In the genomic region with DNA sequence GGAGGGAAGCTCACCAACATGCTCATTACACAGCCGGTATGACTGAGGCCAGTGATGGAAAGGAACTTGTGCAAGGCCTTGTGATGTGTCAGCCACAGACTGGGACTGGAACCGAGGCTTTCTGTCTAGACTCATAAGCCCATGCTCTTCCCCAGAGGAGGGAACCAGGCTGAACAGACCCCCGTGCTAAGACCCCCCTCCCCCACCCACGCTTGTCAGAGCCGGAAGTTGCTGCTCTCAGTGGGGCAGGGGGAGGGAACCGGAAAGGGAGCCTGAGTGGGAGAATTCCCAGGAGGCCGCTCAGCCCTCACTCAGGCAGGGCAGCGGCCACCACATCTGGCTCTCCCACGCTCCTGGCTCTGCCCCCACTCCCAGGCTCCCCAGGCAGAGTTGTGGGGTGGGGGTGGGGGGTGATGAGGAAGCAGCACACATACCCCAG, we compare ENCODE assay signal across 10 cellular contexts. TPM values are rescaled to one million over a fixed set of nuclear protein-coding genes. Genes with fewer than 3 reads are reported as not detected.
DNase-seq lines count a peak whose midpoint lies in the region; ATAC-seq, FAIRE-seq and TF ChIP-seq lines count a peak whose summit lies in the region.
"Had no signal": no experiment of that assay in that cellular context is flagged by ENCODE, and none has a peak within 500 bp of the region (broad histone marks: within the 10 kb centered on the region; RNA-seq: fewer than 3 reads in every experiment).

No MANE protein-coding gene starts in this region.

- peak overlapping the region; percentile 76 for H3K27ac ChIP-seq in astrocyte (ENCODE audit: low read depth, low read length)
- peak overlapping the region in 2 of 3 donors; percentile 46 to 73 for H3K27ac ChIP-seq in thyroid gland
- H3K27ac ChIP-seq in CD8-positive, alpha-beta T cell (ENCODE audit: low read depth, low read length) = no peak overlapping the region

- H3K4me1 ChIP-seq in astrocyte (ENCODE audit: insufficient read depth, low read length) (peaks cover 42% of the 10 kb centered on the region), thyroid gland (peaks cover 0 to 6% of the 10 kb centered on the region in 2 donors)
- peaks cover 11% of the 10 kb centered on the region for H3K4me1 ChIP-seq in CD8-positive, alpha-beta T cell (ENCODE audit: insufficient read depth, low read length)

- H3K27me3 Mint-ChIP-seq in astrocyte (ENCODE audit: low read depth, unreplicated experiment) = no peaks in the 10 kb centered on the region
- H3K27me3 Mint-ChIP-seq in CD8-positive, alpha-beta T cell (ENCODE audit: low read depth) = peaks cover 13% of the 10 kb centered on the region

- no peaks in the 10 kb centered on the region for H4K20me1 ChIP-seq in astrocyte (ENCODE audit: insufficient read depth, low read length)

- intact Hi-C loops in thyroid gland (cut with DNase I) = no loop called here
- intact Hi-C loops in CD8-positive, alpha-beta T cell (cut with DNase I, micrococcal nuclease) = loop anchor here (2.0 to 10.0 kb wide), 2 partner anchors 193 to 195 kb away; a partner anchor contains a TSS

- 44 to 52% methylated on average over 5 to 8 of the region's 9 CpGs for WGBS in thyroid gland, 2 donors

- POLR2A ChIA-PET in CD8-positive, alpha-beta T cell (lab: Charles Lee) = no interaction called here

- no peak overlapping the region for H3K4me3 Mint-ChIP-seq in astrocyte (ENCODE audit: unreplicated experiment)
- no peak overlapping the region for H3K4me3 Mint-ChIP-seq in CD8-positive, alpha-beta T cell
- H3K4me3 Mint-ChIP-seq: naive thymus-derived CD4-positive, alpha-beta T cell had no signal

- no peaks in the 10 kb centered on the region for H3K36me3 ChIP-seq in astrocyte (ENCODE audit: insufficient read depth, low read length)
- no peaks in the 10 kb centered on the region for H3K36me3 ChIP-seq in thyroid gland
- no peaks in the 10 kb centered on the region for H3K36me3 ChIP-seq in CD8-positive, alpha-beta T cell (ENCODE audit: insufficient read depth, low read length)

- H3K9ac ChIP-seq in astrocyte (ENCODE audit: low read length) = peak overlapping the region; percentile 68

- FAIRE-seq in astrocyte (lab: Jason Lieb, UNC) = no peak

- peaks cover 28% of the 10 kb centered on the region for H3K4me1 Mint-ChIP-seq in astrocyte (ENCODE audit: low read depth, unreplicated experiment)
- peaks cover 6% of the 10 kb centered on the region for H3K4me1 Mint-ChIP-seq in CD8-positive, alpha-beta T cell (ENCODE audit: low read depth)

- TF ChIP-seq CTCF in astrocyte (IDR thresholded peaks at IDR 0.05; ENCODE audit: insufficient read depth, low read depth, low read length) (no peak), thyroid gland (IDR thresholded peaks at IDR 0.05) (no peak)
- no peak for TF ChIP-seq CTCF in CD8-positive, alpha-beta T cell (IDR thresholded peaks at IDR 0.05)

- no peak for ATAC-seq in CD8-positive, alpha-beta T cell
- ATAC-seq: naive thymus-derived CD4-positive, alpha-beta T cell had no signal

- peak overlapping the region; percentile 42 for H2AFZ ChIP-seq in astrocyte (ENCODE audit: low read depth, low read length)

- H3K27ac Mint-ChIP-seq in astrocyte (ENCODE audit: unreplicated experiment) = peak overlapping the region; percentile 47
- no peak overlapping the region for H3K27ac Mint-ChIP-seq in CD8-positive, alpha-beta T cell
- H3K27ac Mint-ChIP-seq: naive thymus-derived CD4-positive, alpha-beta T cell had no signal

- H3K9me3 Mint-ChIP-seq in astrocyte (ENCODE audit: unreplicated experiment) = no peaks in the 10 kb centered on the region
- H3K9me3 Mint-ChIP-seq in CD8-positive, alpha-beta T cell = no peaks in the 10 kb centered on the region

- DNase-seq in HCEC 1CT (peak; percentile 45), astrocyte (ENCODE audit: low read depth) (peak; percentile 56), kidney glomerular epithelial cell (lab: John Stamatoyannopoulos, UW) (peak; percentile 44), thyroid gland (no peak), erythroblast (lab: John Stamatoyannopoulos, UW) (no peak), G401 (ENCODE audit: low spot score) (no peak), SW 1271 (lab: John Stamatoyannopoulos, UW) (no peak)
- DNase-seq in CD8-positive, alpha-beta T cell = no peak
- DNase-seq: activated gamma-delta T cell treated with Interleukin-2 at 50 U/mL for 16 hours; naive thymus-derived CD4-positive, alpha-beta T cell had no signal

- H3K27me3 ChIP-seq in astrocyte (ENCODE audit: insufficient read depth, low read length) = no peaks in the 10 kb centered on the region
- H3K27me3 ChIP-seq in thyroid gland = no peaks in the 10 kb centered on the region
- no peaks in the 10 kb centered on the region for H3K27me3 ChIP-seq in CD8-positive, alpha-beta T cell (ENCODE audit: insufficient read depth, low read length)

- H3K9me3 ChIP-seq in astrocyte (ENCODE audit: insufficient read depth, low read depth, low read length) = no peaks in the 10 kb centered on the region
- no peaks in the 10 kb centered on the region for H3K9me3 ChIP-seq in thyroid gland
- H3K9me3 ChIP-seq in CD8-positive, alpha-beta T cell (ENCODE audit: low read length) = no peaks in the 10 kb centered on the region

- H3K79me2 ChIP-seq in astrocyte (ENCODE audit: insufficient read depth, low read length) = peaks cover 9% of the 10 kb centered on the region

- CTCF ChIA-PET in CD8-positive, alpha-beta T cell (lab: Charles Lee) = interaction anchor here (0.9 to 9.5 kb wide), 3 partner anchors 50 to 279 kb away, joined by 3 to 122 read pairs (median 5); no protein-coding TSS in a partner anchor

- TF ChIP-seq POLR2A in thyroid gland (IDR thresholded peaks at IDR 0.05) = no peak
- TF ChIP-seq POLR2A in erythroblast (IDR thresholded peaks at IDR 0.05; ENCODE audit: low read length) = no peak

- H3K4me3 ChIP-seq in astrocyte (ENCODE audit: insufficient read depth, low read depth, low read length) (no peak overlapping the region), thyroid gland (replicated peaks in 1 of 3) (no peak overlapping the region)
- no peak overlapping the region for H3K4me3 ChIP-seq in CD8-positive, alpha-beta T cell (ENCODE audit: low read depth, low read length)

- peak overlapping the region; percentile 40 for H3K4me2 ChIP-seq in astrocyte (ENCODE audit: low read length)

- in situ Hi-C loops in G401 (cut with HindIII; ENCODE audit: low sequenced_read_pairs) = no loop called here

- no peaks in the 10 kb centered on the region for H3K36me3 Mint-ChIP-seq in astrocyte (ENCODE audit: low read depth, unreplicated experiment)
- no peaks in the 10 kb centered on the region for H3K36me3 Mint-ChIP-seq in CD8-positive, alpha-beta T cell
- H3K36me3 Mint-ChIP-seq: naive thymus-derived CD4-positive, alpha-beta T cell had no signal

RNA-seq across cellular contexts. Expression of a gene that starts 4.1 kb away (rescaled TPM):
- 78.8 and 96.6 TPM in 2 replicates for total RNA-seq in astrocyte
- 100 to 1,000 TPM in 2 of 4 donors, 10 to 100 TPM in 2; 47.3 to 108 (median 84.8) TPM for total RNA-seq in thyroid gland
- 21.0 and 31.1 TPM in 2 replicates for total RNA-seq in G401 (2014; rRNA removed; shearing (Covaris generic))
- under 1 TPM in 1 of 2 experiments, not detected in 1; 0.05 TPM for total RNA-seq in CD8-positive, alpha-beta T cell

RNA-seq across cellular contexts. Expression of a gene that starts 6.8 kb away (rescaled TPM):
- total RNA-seq in astrocyte (0.50 TPM in 1 of 2 replicates, not detected in the other), thyroid gland (not detected)
- total RNA-seq in G401 (2014; rRNA removed; shearing (Covaris generic)) = not detected in 2 replicates
- not detected for total RNA-seq in CD8-positive, alpha-beta T cell
- total RNA-seq: naive thymus-derived CD4-positive, alpha-beta T cell had no signal

RNA-seq across cellular contexts. Expression of a gene that starts 30.1 kb away (rescaled TPM):
- total RNA-seq in astrocyte = not detected in 2 replicates
- total RNA-seq in thyroid gland = not detected
- total RNA-seq in G401 (2014; rRNA removed; shearing (Covaris generic)) = not detected in 2 replicates
- not detected for total RNA-seq in CD8-positive, alpha-beta T cell
- total RNA-seq: naive thymus-derived CD4-positive, alpha-beta T cell had no signal

Comparison
In these comparisons a context has a peak if more than half of its experiments do, and no peak if none do; other contexts are left out.
1. DNase-seq: peak in HCEC 1CT (single experiment), astrocyte (single experiment) and kidney glomerular epithelial cell (single experiment); none in thyroid gland (0 of 2), erythroblast (0 of 2), G401 (single experiment), SW 1271 (0 of 2) and CD8-positive, alpha-beta T cell (0 of 7).
2. RNA of a gene that starts 4.1 kb away (total RNA-seq): 47.3 to 108 TPM in thyroid gland, 78.8 to 96.6 TPM in astrocyte and 21.0 to 31.1 TPM in G401; 0.05 TPM in CD8-positive, alpha-beta T cell; every median in the first group is over 10 times any median in the second.